ENCODE assay signal across 14 cellular contexts in the genomic region with DNA sequence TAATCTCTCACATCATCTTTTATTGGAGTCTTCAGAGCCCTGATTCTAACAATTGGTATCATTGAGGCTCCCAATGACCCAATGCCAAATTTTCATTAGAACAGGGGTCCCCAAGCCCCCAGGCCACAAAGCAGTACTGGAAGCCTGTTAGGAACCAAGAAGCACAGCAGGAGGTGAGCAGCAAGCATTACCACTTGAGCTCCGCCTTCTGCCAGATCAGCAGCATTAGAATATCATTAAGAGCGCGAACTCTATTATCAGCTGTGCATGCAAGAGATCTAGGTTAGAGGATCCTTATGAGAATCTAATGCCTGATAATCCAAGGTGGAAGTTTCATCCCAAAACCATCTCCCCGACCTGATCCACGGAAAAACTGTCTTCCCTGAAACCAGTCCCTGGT.
"Had no signal": no experiment of that assay in that cellular context is flagged by ENCODE, and none has a peak within 500 bp of the region (broad histone marks: within the 10 kb centered on the region; RNA-seq: fewer than 3 reads in every experiment).

No MANE protein-coding gene starts in this region.

- H3K27me3 ChIP-seq: esophagus squamous epithelium, hepatocyte, ovary, right atrium auricular region had no signal

- H3K27me3 Mint-ChIP-seq: naive thymus-derived CD8-positive, alpha-beta T cell had no signal

- H3K4me2 ChIP-seq: hepatocyte had no signal

- H3K4me3 ChIP-seq: esophagus squamous epithelium, hepatocyte, mucosa of descending colon, ovary, right atrium auricular region had no signal

- H3K27ac ChIP-seq: esophagus squamous epithelium, hepatocyte, ovary, right atrium auricular region had no signal

- H3K4me3 Mint-ChIP-seq: naive thymus-derived CD8-positive, alpha-beta T cell had no signal

- H3K4me1 ChIP-seq: esophagus squamous epithelium, right atrium auricular region had no signal

- H3K9me3 ChIP-seq: esophagus squamous epithelium, mucosa of descending colon, ovary, right atrium auricular region had no signal

- H3K36me3 ChIP-seq: ovary had no signal

- H3K9me3 Mint-ChIP-seq: naive thymus-derived CD8-positive, alpha-beta T cell had no signal

- H2AFZ ChIP-seq: hepatocyte had no signal

- FAIRE-seq: small intestine had no signal

- DNase-seq: esophagus squamous epithelium; foreskin fibroblast; head of caudate nucleus; kidney glomerular epithelial cell; mucosa of descending colon; naive thymus-derived CD8-positive, alpha-beta T cell; nucleus accumbens; ovary; small intestine; stimulated activated CD4-positive, alpha-beta T cell treated with anti-CD3 and anti-CD28 coated beads, Interleukin-2, amount 100 ng/mL, for 48 hours; stimulated activated naive CD4-positive, alpha-beta T cell treated with Interleukin-2 at 50 U/mL for 16 hours; trophoblast cell had no signal
